12 cellular contexts compared by ENCODE assay signal in the genomic region with DNA sequence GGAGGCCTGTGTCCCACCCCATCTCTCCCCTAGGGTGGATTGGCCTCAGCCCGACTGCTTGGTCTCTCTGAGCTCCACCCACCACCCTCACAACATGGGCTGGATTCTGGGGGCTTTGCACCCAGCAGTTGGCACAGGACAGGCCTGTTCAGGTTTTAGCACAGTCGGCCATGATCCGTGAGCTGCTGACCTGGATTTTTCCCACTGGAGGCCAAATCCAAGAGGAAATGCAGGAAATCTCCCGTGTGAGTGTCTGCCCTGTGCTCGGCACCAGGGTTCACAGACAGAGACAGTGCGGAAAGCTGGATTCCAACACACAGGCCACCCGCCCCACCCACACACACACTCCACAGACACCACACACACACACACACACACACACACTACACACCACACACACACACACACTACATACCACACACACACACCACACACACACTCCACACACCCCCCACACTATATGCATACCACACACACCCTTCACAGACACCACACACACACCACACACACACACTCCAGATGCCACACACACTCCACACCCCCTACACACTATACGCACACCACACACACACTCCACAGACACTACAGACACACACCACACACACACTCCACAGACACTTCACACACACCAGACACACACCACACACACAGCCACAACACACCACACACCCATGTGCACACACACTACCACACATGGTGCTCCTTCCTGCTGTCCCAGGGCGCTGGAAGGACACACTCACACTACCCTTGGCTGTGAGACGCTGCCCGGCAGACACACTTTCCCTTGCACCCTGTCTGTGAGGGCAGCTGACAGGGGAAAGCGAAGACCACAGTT. TPM values are rescaled to one million over a fixed set of nuclear protein-coding genes. Genes with fewer than 3 reads are reported as not detected.
DNase-seq lines count a peak whose midpoint lies in the region; ATAC-seq and TF ChIP-seq lines count a peak whose summit lies in the region.
"Had no signal": no experiment of that assay in that cellular context is flagged by ENCODE, and none has a peak within 500 bp of the region (broad histone marks: within the 10 kb centered on the region; RNA-seq: fewer than 3 reads in every experiment).

No MANE protein-coding gene starts in this region.

- H3K27ac Mint-ChIP-seq in T-helper 1 cell treated with Interleukin-12 subunit alpha and Interleukin-12 subunit beta and Interleukin-4 antibody, amounts not matched to agents 30 μg/mL and 1 μg/mL, for 36 hours: peak overlapping the region; percentile 53

- peaks cover 58% of the 10 kb centered on the region for H3K4me1 Mint-ChIP-seq in T-helper 1 cell treated with Interleukin-12 subunit alpha and Interleukin-12 subunit beta and Interleukin-4 antibody, amounts not matched to agents 30 μg/mL and 1 μg/mL, for 36 hours (ENCODE audit: low read depth)

- H4K20me1 ChIP-seq in osteoblast (ENCODE audit: insufficient read depth, low read length): no peaks in the 10 kb centered on the region

- H2AFZ ChIP-seq in osteoblast (ENCODE audit: low read length): no peak overlapping the region

- H3K36me3 ChIP-seq in KOPT-K1 (ENCODE audit: insufficient read depth, low read length) (no peaks in the 10 kb centered on the region), colonic mucosa (no peaks in the 10 kb centered on the region), osteoblast (ENCODE audit: insufficient read depth, low read length) (no peaks in the 10 kb centered on the region)
- H3K36me3 ChIP-seq: ovary, tibial nerve had no signal

- no peaks in the 10 kb centered on the region for H3K9me3 Mint-ChIP-seq in T-helper 1 cell treated with Interleukin-12 subunit alpha and Interleukin-12 subunit beta and Interleukin-4 antibody, amounts not matched to agents 30 μg/mL and 1 μg/mL, for 36 hours

- no peaks in the 10 kb centered on the region for H3K27me3 ChIP-seq in colonic mucosa
- H3K27me3 ChIP-seq in osteoblast (ENCODE audit: insufficient read depth, low read length): no peaks in the 10 kb centered on the region
- H3K27me3 ChIP-seq: ovary, tibial nerve had no signal

- no peak for TF ChIP-seq CTCF in colonic mucosa (IDR thresholded peaks at IDR 0.05)
- no peak for TF ChIP-seq CTCF in osteoblast (IDR thresholded peaks at IDR 0.05; ENCODE audit: extremely low read depth, low read depth, low read length)

- H3K9me3 ChIP-seq in KOPT-K1 (ENCODE audit: insufficient read depth, low read length, poor library complexity, severe bottlenecking): no peaks in the 10 kb centered on the region
- H3K9me3 ChIP-seq in colonic mucosa: no peaks in the 10 kb centered on the region
- H3K9me3 ChIP-seq in osteoblast (ENCODE audit: low read depth, low read length): no peaks in the 10 kb centered on the region
- H3K9me3 ChIP-seq: ovary, tibial nerve had no signal

- intact Hi-C loops in colonic mucosa (cut with DNase I): no loop called here

- no peak for ATAC-seq in HG03571 (IDR thresholded peaks at IDR 0.05; ENCODE audit: unreplicated experiment)
- ATAC-seq in GM19351 (IDR thresholded peaks at IDR 0.05; ENCODE audit: unreplicated experiment): no peak
- no peak for ATAC-seq in HG02885 (IDR thresholded peaks at IDR 0.05; ENCODE audit: poor library complexity, unreplicated experiment)
- ATAC-seq: activated CD4-positive, CD25-positive, alpha-beta regulatory T cell treated with anti-CD3 and anti-CD28 coated beads, Interleukin-2, amount 50 U/mL, for 24 hours had no signal

- no peaks in the 10 kb centered on the region for H3K79me2 ChIP-seq in osteoblast (ENCODE audit: insufficient read depth, low read length)

- peak overlapping the region; percentile 30 for H3K27ac ChIP-seq in KOPT-K1 (ENCODE audit: low read depth, low read length, poor library complexity, severe bottlenecking)
- no peak overlapping the region for H3K27ac ChIP-seq in colonic mucosa
- no peak overlapping the region for H3K27ac ChIP-seq in osteoblast (ENCODE audit: low read depth, low read length)
- H3K27ac ChIP-seq: 22Rv1, ovary, tibial nerve had no signal

- H3K4me1 ChIP-seq in colonic mucosa (peaks cover 11% of the 10 kb centered on the region), osteoblast (ENCODE audit: insufficient read depth, low read length) (peaks cover 8% of the 10 kb centered on the region)

- no peak overlapping the region for H3K9ac ChIP-seq in colonic mucosa (ENCODE audit: low read depth in 2 of 2, low read length in 2 of 2)

- DNase-seq in T-helper 1 cell (no peak), colonic mucosa (peak; percentile 17), osteoblast (ENCODE audit: insufficient read length, low spot score, missing footprints) (peak; percentile 69)
- DNase-seq: ovary had no signal

- H3K36me3 Mint-ChIP-seq in T-helper 1 cell treated with Interleukin-12 subunit alpha and Interleukin-12 subunit beta and Interleukin-4 antibody, amounts not matched to agents 30 μg/mL and 1 μg/mL, for 36 hours (ENCODE audit: low read depth): peaks cover 31% of the 10 kb centered on the region

- H3K4me3 Mint-ChIP-seq in T-helper 1 cell treated with Interleukin-12 subunit alpha and Interleukin-12 subunit beta and Interleukin-4 antibody, amounts not matched to agents 30 μg/mL and 1 μg/mL, for 36 hours: no peak overlapping the region

- no peak overlapping the region for H3K4me2 ChIP-seq in osteoblast (ENCODE audit: insufficient read depth, low read length)

- H3K4me3 ChIP-seq in colonic mucosa: no peak overlapping the region
- H3K4me3 ChIP-seq in osteoblast (ENCODE audit: insufficient read depth, low read length): no peak overlapping the region
- H3K4me3 ChIP-seq: ovary, tibial nerve had no signal

- no peaks in the 10 kb centered on the region for H3K27me3 Mint-ChIP-seq in T-helper 1 cell treated with Interleukin-12 subunit alpha and Interleukin-12 subunit beta and Interleukin-4 antibody, amounts not matched to agents 30 μg/mL and 1 μg/mL, for 36 hours (ENCODE audit: low read depth)

RNA-seq across cellular contexts. Expression of a gene that starts 14.1 kb away (rescaled TPM):
- total RNA-seq in colonic mucosa: 10 to 100 TPM; 43.0 to 65.8 TPM
- total RNA-seq in osteoblast: 1.5 and 2.2 TPM in 2 replicates

Comparison
In these comparisons a context has a peak if more than half of its experiments do, and no peak if none do; other contexts are left out.
1. DNase-seq: peak in colonic mucosa (single experiment) and osteoblast (single experiment); none in T-helper 1 cell (0 of 5).
2. RNA of a gene that starts 14.1 kb away (total RNA-seq): 43.0 to 65.8 TPM in colonic mucosa; 1.5 to 2.2 TPM in osteoblast; every median in the first group is over 10 times any median in the second.